In genomic region chr16:8971416-8971815, GRCh38 we compare ENCODE assay signal across 10 cellular contexts.
"Had no signal": no experiment of that assay in that cellular context is flagged by ENCODE, and none has a peak within 500 bp of the region (broad histone marks: within the 10 kb centered on the region; RNA-seq: fewer than 3 reads in every experiment).

No MANE protein-coding gene starts in this region.

- H3K36me3 ChIP-seq: HAP-1 had no signal

- H3K4me2 ChIP-seq: KMS-11 had no signal

- H3K27ac ChIP-seq: GM23248, KMS-11 had no signal

- ATAC-seq: HCT116 had no signal

- H2AFZ ChIP-seq: GM23248 had no signal

- FAIRE-seq: H54, HTR-8/SVneo had no signal

- H3K4me3 ChIP-seq: GM23248, HAP-1 had no signal

- H3K9me3 ChIP-seq: HAP-1 had no signal

- DNase-seq: GM23248, GOT3, IMR-90, Karpas-422, KBM-7 had no signal

- H3K9ac ChIP-seq: GM23248, KMS-11 had no signal
